ENCODE assay signal across 8 cellular contexts in the genomic region with DNA sequence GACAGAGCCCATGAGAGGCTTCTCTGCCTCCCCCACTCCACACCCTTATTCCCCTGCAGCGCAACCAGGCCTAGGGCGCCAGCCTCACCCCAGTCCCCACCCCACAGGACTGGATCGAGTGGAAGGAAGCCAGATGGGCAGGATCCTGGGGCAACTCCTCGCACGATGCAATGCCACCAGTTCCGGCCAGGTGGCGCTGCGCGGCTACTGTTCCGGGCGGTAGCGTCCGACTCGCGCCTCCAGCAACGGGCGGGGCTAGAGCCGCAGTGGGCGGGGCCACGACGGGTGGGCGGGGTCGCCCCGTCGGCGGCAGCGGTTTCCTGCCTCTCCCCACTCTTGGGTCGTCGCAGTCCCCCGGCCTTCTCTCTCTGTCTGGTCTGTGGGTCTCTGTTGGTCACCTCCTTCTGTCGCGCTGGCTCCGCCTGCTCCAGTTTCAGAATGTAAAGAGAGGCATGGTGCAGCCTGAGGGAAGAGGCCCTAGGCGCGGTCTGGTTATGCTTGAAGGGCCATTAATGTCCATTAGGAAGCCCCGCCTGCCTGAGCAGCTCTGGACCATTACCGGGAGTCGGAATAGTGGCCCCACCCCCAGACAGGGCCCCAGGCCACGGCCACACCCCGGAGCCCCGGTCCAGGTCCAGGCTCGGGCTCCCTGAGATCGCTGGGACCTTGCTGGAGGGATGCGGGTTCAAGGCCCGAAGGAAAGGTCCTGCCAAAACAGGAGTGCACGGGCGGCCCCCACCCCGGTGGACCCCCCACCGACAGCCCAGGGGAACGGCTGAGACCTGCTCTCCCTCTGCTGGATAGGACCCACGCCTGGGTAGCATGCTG. TPM values are rescaled to one million over a fixed set of nuclear protein-coding genes. Genes with fewer than 3 reads are reported as not detected.
DNase-seq lines count a peak whose midpoint lies in the region; ATAC-seq, FAIRE-seq and TF ChIP-seq lines count a peak whose summit lies in the region.

No MANE protein-coding gene starts in this region.

- peak overlapping the region; percentile 20 to 69 for H3K27ac ChIP-seq in kidney (ENCODE audit: low read depth in 2 of 2, low read length in 2 of 2)

- H3K4me1 ChIP-seq in kidney (ENCODE audit: control insufficient read depth in 1 of 2, insufficient read depth in 1 of 2, low read depth in 1 of 2, low read length in 2 of 2): peaks cover 0 to 41% of the 10 kb centered on the region in 2 donors

- peak overlapping the region; percentile 37 to 52 for H3K4me3 ChIP-seq in kidney (ENCODE audit: low read length in 2 of 2)

- DNase-seq in GM12892 (ENCODE audit: insufficient read length) (peak; percentile 99), NCI-H2171 treated with DMSO at 0.1 percent for 48 hours (lab: John Stamatoyannopoulos, UW) (peak; percentile 86), kidney (peak; percentile 97)
- peak; percentile 93 for DNase-seq in activated CD4-positive, CD25-positive, alpha-beta regulatory T cell treated with anti-CD3 and anti-CD28 coated beads, Interleukin-2, amount 50 U/mL, for 16 hours (ENCODE audit: low read depth, low spot score)
- peak; percentile 88 for DNase-seq in central memory CD4-positive, alpha-beta T cell
- peak; percentile 97 to 99 for DNase-seq in stimulated activated CD4-positive, alpha-beta T cell treated with anti-CD3 and anti-CD28 coated beads, Interleukin-15, amount 100 ng/mL, for 1 hour (ENCODE audit: low read depth in 1 of 2, low spot score in 1 of 2)

- no peak; the same call in 1 of the 2 replicates for TF ChIP-seq POLR2A in GM12892 (IDR thresholded peaks at IDR 0.05; ENCODE audit: low read depth, low read length)

- peak; percentile 99 for TF ChIP-seq CTCF in kidney (IDR thresholded peaks at IDR 0.05; ENCODE audit: borderline replicate concordance, extremely low read depth, insufficient read depth)

- ATAC-seq in HG02943 (IDR thresholded peaks at IDR 0.05; ENCODE audit: low read depth, unreplicated experiment) (peak; percentile 69), GM18861 (IDR thresholded peaks at IDR 0.05; ENCODE audit: unreplicated experiment) (no peak)

- FAIRE-seq in GM12892 (lab: Jason Lieb, UNC) (peak; percentile 99), kidney (lab: Jason Lieb, UNC) (no peak)

- H3K9me3 ChIP-seq in kidney (ENCODE audit: control insufficient read depth in 1 of 2, low read length in 2 of 2): no peaks in the 10 kb centered on the region

- intact Hi-C loops in kidney (cut with DNase I): loop anchor here (10.0 kb wide), 1 partner anchor 121 kb away; the partner anchor contains the start of gene RAB26

- no peaks in the 10 kb centered on the region for H3K36me3 ChIP-seq in kidney (ENCODE audit: control insufficient read depth in 1 of 2, insufficient read depth in 2 of 2, low read length in 2 of 2)

- H3K9ac ChIP-seq in kidney (ENCODE audit: low read length in 2 of 2): no peak overlapping the region

RNA-seq across cellular contexts. Expression of gene NHERF2, which starts 3.4 kb away (rescaled TPM):
- polyA plus RNA-seq in GM12892 (2012; ENCODE audit: missing spikeins): not detected
- 238 TPM for total RNA-seq in kidney
- 405 TPM for polyA plus RNA-seq in kidney (ENCODE audit: insufficient read depth, low read depth, low replicate concordance)

RNA-seq across cellular contexts. Expression of gene NPW, which starts 3.7 kb away (rescaled TPM):
- not detected for polyA plus RNA-seq in GM12892 (2012; ENCODE audit: missing spikeins)
- total RNA-seq in kidney: not detected
- not detected for polyA plus RNA-seq in kidney (ENCODE audit: insufficient read depth, low read depth, low replicate concordance)

RNA-seq across cellular contexts. Expression of gene ZNF598, which starts 13.7 kb away (rescaled TPM):
- polyA plus RNA-seq in GM12892 (2012; ENCODE audit: missing spikeins): 9.7 TPM
- total RNA-seq in kidney: 34.9 TPM
- polyA plus RNA-seq in kidney (ENCODE audit: insufficient read depth, low read depth, low replicate concordance): 14.3 TPM

RNA-seq across cellular contexts. Expression of gene NTHL1, which starts 24.3 kb away (rescaled TPM):
- 8.4 TPM for polyA plus RNA-seq in GM12892 (2012; ENCODE audit: missing spikeins)
- total RNA-seq in kidney: 15.3 TPM
- 36.0 TPM for polyA plus RNA-seq in kidney (ENCODE audit: insufficient read depth, low read depth, low replicate concordance)

RNA-seq across cellular contexts. Expression of gene TSC2, which starts 24.5 kb away (rescaled TPM):
- polyA plus RNA-seq in GM12892 (2012; ENCODE audit: missing spikeins): 23.7 TPM
- 151 TPM for total RNA-seq in kidney
- 40.0 TPM for polyA plus RNA-seq in kidney (ENCODE audit: insufficient read depth, low read depth, low replicate concordance)
